ENCODE assay signal across 8 cellular contexts in genomic region chr7:95916573-95917371, GRCh38.
DNase-seq lines count a peak whose midpoint lies in the region; ATAC-seq lines count a peak whose summit lies in the region.

No MANE protein-coding gene starts in this region.

- no peak overlapping the region for H3K4me3 Mint-ChIP-seq in activated CD4-positive, alpha-beta memory T cell treated with anti-CD3 and anti-CD28 coated beads, Interleukin-2, amount 10 ng/mL, durations not matched to agents 7 days and 5 days
- no peak overlapping the region for H3K4me3 Mint-ChIP-seq in memory B cell

- H3K4me3 ChIP-seq in effector memory CD4-positive, alpha-beta T cell (ENCODE audit: insufficient read depth, low read depth, low read length, poor library complexity, severe bottlenecking), result no peak overlapping the region

- no peaks in the 10 kb centered on the region for H3K4me1 ChIP-seq in effector memory CD4-positive, alpha-beta T cell (ENCODE audit: control insufficient read depth, insufficient read depth, low read length, poor library complexity, severe bottlenecking)

- no peaks in the 10 kb centered on the region for H3K9me3 ChIP-seq in effector memory CD4-positive, alpha-beta T cell (ENCODE audit: control insufficient read depth, low read length)

- H3K27me3 ChIP-seq in effector memory CD4-positive, alpha-beta T cell (replicated peaks; ENCODE audit: control insufficient read depth, insufficient read depth, low read length, poor library complexity, severe bottlenecking), result no peaks in the 10 kb centered on the region

- DNase-seq in SKM-1 treated with dmso at 0.1 percent for 144 hours (lab: John Stamatoyannopoulos, UW; ENCODE audit: unreplicated experiment) (peak; percentile 40), SKM-1 (lab: John Stamatoyannopoulos, UW; ENCODE audit: unreplicated experiment) (no peak), NCI-H526 (lab: John Stamatoyannopoulos, UW) (peak; percentile 40 to 92), memory B cell (ENCODE audit: low spot score in 2 of 2) (peak; percentile 62 to 75)
- peak; percentile 75 for DNase-seq in activated CD4-positive, alpha-beta memory T cell treated with anti-CD3 and anti-CD28 coated beads, Interleukin-2, amount 10 ng/mL, durations not matched to agents 7 days and 5 days
- peak; percentile 26 to 62 (median 37) for DNase-seq in effector memory CD4-positive, alpha-beta T cell
- peak; percentile 60 for DNase-seq in stimulated activated CD8-positive, alpha-beta memory T cell treated with anti-CD3 and anti-CD28 coated beads, Interleukin-15, amount 100 ng/mL, for 1 hour (ENCODE audit: low read depth)

- no peaks in the 10 kb centered on the region for H3K36me3 ChIP-seq in effector memory CD4-positive, alpha-beta T cell (ENCODE audit: control insufficient read depth, insufficient read depth, low read length)

- no peaks in the 10 kb centered on the region for H3K36me3 Mint-ChIP-seq in activated CD4-positive, alpha-beta memory T cell treated with anti-CD3 and anti-CD28 coated beads, Interleukin-2, amount 10 ng/mL, durations not matched to agents 7 days and 5 days (ENCODE audit: low read depth)
- H3K36me3 Mint-ChIP-seq in memory B cell, result no peaks in the 10 kb centered on the region

- peaks cover 10% of the 10 kb centered on the region for H3K4me1 Mint-ChIP-seq in activated CD4-positive, alpha-beta memory T cell treated with anti-CD3 and anti-CD28 coated beads, Interleukin-2, amount 10 ng/mL, durations not matched to agents 7 days and 5 days
- H3K4me1 Mint-ChIP-seq in memory B cell, result peaks cover 3% of the 10 kb centered on the region

- POLR2A ChIA-PET in activated CD4-positive, alpha-beta memory T cell treated with anti-CD3 and anti-CD28 coated beads, Interleukin-2, amount 10 ng/mL, durations not matched to agents 7 days and 5 days (lab: Charles Lee), result no interaction called here

- H3K27ac ChIP-seq in effector memory CD4-positive, alpha-beta T cell (ENCODE audit: insufficient read depth, low read length, poor library complexity, severe bottlenecking), result no peak overlapping the region

- peaks cover 17% of the 10 kb centered on the region for H3K27me3 Mint-ChIP-seq in activated CD4-positive, alpha-beta memory T cell treated with anti-CD3 and anti-CD28 coated beads, Interleukin-2, amount 10 ng/mL, durations not matched to agents 7 days and 5 days
- peaks cover 4% of the 10 kb centered on the region for H3K27me3 Mint-ChIP-seq in memory B cell

- CTCF ChIA-PET in activated CD4-positive, alpha-beta memory T cell treated with anti-CD3 and anti-CD28 coated beads, Interleukin-2, amount 10 ng/mL, durations not matched to agents 7 days and 5 days (lab: Charles Lee), result interaction anchor here (1.3 to 4.9 kb wide), 6 partner anchors 8 to 1147 kb away, joined by 3 to 34 read pairs (median 4); no protein-coding TSS in a partner anchor

- ATAC-seq in HG03139 (IDR thresholded peaks at IDR 0.05; ENCODE audit: unreplicated experiment) (peak; percentile 71), memory B cell (ENCODE audit: low read depth) (peak; percentile 46)

- no peaks in the 10 kb centered on the region for H3K9me3 Mint-ChIP-seq in activated CD4-positive, alpha-beta memory T cell treated with anti-CD3 and anti-CD28 coated beads, Interleukin-2, amount 10 ng/mL, durations not matched to agents 7 days and 5 days
- no peaks in the 10 kb centered on the region for H3K9me3 Mint-ChIP-seq in memory B cell

- no peak overlapping the region for H3K27ac Mint-ChIP-seq in activated CD4-positive, alpha-beta memory T cell treated with anti-CD3 and anti-CD28 coated beads, Interleukin-2, amount 10 ng/mL, durations not matched to agents 7 days and 5 days
- no peak overlapping the region for H3K27ac Mint-ChIP-seq in memory B cell
